1 cellular context compared by ENCODE assay signal in the genomic region with DNA sequence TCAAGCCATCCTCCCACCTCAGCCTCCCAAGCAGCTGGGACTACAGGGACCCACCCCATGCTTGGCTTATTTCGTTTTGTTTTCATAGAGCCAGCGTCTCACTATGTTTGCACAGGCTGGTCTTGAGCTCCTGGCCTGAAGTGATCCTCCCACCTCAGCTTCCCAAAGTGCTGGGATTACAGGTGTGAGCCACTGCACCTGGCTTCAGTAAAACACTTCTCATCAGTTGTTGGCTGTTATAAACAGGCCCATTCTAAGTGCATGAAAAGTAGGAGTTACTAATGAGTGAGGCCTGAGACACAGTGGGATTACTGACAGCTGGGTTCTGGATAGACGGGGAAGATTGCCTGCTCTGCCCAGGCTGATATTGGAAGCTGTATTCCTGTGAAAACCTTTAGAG.
TF ChIP-seq lines count a peak whose summit lies in the region.

No MANE protein-coding gene starts in this region.

TF ChIP-seq in GM23338, 12 proteins besides CTCF, POLR2A, EP300 and RAD21 (continued from another document):
- TF ChIP-seq, protein P1, sequence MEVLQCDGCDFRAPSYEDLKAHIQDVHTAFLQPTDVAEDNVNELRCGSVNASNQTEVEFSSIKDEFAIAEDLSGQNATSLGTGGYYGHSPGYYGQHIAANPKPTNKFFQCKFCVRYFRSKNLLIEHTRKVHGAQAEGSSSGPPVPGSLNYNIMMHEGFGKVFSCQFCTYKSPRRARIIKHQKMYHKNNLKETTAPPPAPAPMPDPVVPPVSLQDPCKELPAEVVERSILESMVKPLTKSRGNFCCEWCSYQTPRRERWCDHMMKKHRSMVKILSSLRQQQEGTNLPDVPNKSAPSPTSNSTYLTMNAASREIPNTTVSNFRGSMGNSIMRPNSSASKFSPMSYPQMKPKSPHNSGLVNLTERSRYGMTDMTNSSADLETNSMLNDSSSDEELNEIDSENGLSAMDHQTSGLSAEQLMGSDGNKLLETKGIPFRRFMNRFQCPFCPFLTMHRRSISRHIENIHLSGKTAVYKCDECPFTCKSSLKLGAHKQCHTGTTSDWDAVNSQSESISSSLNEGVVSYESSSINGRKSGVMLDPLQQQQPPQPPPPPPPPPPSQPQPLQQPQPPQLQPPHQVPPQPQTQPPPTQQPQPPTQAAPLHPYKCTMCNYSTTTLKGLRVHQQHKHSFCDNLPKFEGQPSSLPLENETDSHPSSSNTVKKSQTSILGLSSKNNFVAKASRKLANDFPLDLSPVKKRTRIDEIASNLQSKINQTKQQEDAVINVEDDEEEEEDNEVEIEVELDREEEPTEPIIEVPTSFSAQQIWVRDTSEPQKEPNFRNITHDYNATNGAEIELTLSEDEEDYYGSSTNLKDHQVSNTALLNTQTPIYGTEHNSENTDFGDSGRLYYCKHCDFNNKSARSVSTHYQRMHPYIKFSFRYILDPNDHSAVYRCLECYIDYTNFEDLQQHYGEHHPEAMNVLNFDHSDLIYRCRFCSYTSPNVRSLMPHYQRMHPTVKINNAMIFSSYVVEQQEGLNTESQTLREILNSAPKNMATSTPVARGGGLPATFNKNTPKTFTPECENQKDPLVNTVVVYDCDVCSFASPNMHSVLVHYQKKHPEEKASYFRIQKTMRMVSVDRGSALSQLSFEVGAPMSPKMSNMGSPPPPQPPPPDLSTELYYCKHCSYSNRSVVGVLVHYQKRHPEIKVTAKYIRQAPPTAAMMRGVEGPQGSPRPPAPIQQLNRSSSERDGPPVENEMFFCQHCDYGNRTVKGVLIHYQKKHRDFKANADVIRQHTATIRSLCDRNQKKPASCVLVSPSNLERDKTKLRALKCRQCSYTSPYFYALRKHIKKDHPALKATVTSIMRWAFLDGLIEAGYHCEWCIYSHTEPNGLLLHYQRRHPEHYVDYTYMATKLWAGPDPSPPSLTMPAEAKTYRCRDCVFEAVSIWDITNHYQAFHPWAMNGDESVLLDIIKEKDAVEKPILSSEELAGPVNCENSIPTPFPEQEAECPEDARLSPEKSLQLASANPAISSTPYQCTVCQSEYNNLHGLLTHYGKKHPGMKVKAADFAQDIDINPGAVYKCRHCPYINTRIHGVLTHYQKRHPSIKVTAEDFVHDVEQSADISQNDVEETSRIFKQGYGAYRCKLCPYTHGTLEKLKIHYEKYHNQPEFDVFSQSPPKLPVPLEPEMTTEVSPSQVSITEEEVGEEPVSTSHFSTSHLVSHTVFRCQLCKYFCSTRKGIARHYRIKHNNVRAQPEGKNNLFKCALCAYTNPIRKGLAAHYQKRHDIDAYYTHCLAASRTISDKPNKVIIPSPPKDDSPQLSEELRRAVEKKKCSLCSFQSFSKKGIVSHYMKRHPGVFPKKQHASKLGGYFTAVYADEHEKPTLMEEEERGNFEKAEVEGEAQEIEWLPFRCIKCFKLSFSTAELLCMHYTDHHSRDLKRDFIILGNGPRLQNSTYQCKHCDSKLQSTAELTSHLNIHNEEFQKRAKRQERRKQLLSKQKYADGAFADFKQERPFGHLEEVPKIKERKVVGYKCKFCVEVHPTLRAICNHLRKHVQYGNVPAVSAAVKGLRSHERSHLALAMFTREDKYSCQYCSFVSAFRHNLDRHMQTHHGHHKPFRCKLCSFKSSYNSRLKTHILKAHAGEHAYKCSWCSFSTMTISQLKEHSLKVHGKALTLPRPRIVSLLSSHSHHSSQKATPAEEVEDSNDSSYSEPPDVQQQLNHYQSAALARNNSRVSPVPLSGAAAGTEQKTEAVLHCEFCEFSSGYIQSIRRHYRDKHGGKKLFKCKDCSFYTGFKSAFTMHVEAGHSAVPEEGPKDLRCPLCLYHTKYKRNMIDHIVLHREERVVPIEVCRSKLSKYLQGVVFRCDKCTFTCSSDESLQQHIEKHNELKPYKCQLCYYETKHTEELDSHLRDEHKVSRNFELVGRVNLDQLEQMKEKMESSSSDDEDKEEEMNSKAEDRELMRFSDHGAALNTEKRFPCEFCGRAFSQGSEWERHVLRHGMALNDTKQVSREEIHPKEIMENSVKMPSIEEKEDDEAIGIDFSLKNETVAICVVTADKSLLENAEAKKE (CRISPR knock-in tag; IDR thresholded peaks at IDR 0.05) = no peak
- TF ChIP-seq, protein P2, sequence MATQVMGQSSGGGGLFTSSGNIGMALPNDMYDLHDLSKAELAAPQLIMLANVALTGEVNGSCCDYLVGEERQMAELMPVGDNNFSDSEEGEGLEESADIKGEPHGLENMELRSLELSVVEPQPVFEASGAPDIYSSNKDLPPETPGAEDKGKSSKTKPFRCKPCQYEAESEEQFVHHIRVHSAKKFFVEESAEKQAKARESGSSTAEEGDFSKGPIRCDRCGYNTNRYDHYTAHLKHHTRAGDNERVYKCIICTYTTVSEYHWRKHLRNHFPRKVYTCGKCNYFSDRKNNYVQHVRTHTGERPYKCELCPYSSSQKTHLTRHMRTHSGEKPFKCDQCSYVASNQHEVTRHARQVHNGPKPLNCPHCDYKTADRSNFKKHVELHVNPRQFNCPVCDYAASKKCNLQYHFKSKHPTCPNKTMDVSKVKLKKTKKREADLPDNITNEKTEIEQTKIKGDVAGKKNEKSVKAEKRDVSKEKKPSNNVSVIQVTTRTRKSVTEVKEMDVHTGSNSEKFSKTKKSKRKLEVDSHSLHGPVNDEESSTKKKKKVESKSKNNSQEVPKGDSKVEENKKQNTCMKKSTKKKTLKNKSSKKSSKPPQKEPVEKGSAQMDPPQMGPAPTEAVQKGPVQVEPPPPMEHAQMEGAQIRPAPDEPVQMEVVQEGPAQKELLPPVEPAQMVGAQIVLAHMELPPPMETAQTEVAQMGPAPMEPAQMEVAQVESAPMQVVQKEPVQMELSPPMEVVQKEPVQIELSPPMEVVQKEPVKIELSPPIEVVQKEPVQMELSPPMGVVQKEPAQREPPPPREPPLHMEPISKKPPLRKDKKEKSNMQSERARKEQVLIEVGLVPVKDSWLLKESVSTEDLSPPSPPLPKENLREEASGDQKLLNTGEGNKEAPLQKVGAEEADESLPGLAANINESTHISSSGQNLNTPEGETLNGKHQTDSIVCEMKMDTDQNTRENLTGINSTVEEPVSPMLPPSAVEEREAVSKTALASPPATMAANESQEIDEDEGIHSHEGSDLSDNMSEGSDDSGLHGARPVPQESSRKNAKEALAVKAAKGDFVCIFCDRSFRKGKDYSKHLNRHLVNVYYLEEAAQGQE (IDR thresholded peaks at IDR 0.05; ENCODE audit: unreplicated experiment) = no peak
- TF ChIP-seq NANOG (IDR thresholded peaks at IDR 0.05; ENCODE audit: borderline replicate concordance) = no peak
- TF ChIP-seq, protein P3, sequence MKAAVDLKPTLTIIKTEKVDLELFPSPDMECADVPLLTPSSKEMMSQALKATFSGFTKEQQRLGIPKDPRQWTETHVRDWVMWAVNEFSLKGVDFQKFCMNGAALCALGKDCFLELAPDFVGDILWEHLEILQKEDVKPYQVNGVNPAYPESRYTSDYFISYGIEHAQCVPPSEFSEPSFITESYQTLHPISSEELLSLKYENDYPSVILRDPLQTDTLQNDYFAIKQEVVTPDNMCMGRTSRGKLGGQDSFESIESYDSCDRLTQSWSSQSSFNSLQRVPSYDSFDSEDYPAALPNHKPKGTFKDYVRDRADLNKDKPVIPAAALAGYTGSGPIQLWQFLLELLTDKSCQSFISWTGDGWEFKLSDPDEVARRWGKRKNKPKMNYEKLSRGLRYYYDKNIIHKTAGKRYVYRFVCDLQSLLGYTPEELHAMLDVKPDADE (IDR thresholded peaks at IDR 0.05) = no peak
TF ChIP-seq in GM23338: peak in this region for 0.
